Comparison of ENCODE assay signal across 2 cellular contexts in the genomic region with DNA sequence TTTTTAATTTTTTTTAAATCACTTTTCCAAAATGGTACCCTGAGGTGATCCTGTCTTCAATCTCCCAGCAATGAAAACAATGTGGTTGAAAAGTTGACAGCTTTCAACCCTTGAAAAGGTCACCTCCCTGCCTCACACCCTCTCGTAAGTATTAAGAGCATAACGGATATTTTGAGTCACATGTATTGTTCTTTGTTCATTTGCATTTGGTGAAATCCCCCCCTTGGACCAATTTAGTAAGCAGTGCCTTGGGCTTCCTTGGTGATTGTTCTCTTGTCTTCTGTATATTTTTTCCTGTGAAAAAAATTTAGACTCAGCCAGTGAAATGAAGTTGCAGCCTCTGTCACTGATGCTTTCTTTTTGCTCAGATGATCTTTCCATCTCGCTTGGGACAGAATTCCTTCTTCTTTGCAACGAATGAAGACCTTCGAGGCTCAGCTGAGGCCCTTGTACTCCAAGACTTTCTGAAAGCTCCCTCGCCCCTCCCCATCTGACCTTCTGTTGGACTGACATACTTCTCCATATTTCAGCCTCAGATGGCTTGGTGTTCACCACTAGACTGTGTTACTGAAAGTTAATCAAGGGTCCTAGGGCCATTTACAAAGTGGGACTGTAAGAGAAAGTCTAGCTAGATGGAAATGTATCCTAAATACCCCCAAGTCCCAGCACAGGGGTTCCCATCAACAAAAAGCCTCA.
TF ChIP-seq lines count a peak whose summit lies in the region.

No MANE protein-coding gene starts in this region.

TF ChIP-seq in SK-N-SH, 30 proteins besides CTCF, POLR2A, EP300 and RAD21 (continued from another document):
- TF ChIP-seq, protein P1, sequence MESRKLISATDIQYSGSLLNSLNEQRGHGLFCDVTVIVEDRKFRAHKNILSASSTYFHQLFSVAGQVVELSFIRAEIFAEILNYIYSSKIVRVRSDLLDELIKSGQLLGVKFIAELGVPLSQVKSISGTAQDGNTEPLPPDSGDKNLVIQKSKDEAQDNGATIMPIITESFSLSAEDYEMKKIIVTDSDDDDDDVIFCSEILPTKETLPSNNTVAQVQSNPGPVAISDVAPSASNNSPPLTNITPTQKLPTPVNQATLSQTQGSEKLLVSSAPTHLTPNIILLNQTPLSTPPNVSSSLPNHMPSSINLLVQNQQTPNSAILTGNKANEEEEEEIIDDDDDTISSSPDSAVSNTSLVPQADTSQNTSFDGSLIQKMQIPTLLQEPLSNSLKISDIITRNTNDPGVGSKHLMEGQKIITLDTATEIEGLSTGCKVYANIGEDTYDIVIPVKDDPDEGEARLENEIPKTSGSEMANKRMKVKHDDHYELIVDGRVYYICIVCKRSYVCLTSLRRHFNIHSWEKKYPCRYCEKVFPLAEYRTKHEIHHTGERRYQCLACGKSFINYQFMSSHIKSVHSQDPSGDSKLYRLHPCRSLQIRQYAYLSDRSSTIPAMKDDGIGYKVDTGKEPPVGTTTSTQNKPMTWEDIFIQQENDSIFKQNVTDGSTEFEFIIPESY (IDR thresholded peaks at IDR 0.05; ENCODE audit: borderline replicate concordance, low read depth), result no peak
TF ChIP-seq in SK-N-SH: peak in this region for 0.

TF ChIP-seq in SK-N-SH treated with all-trans-retinoic acid at 6 μM for 48 hours, 23 proteins besides CTCF, POLR2A, EP300 and RAD21 (continued from another document):
- TF ChIP-seq, protein P2, sequence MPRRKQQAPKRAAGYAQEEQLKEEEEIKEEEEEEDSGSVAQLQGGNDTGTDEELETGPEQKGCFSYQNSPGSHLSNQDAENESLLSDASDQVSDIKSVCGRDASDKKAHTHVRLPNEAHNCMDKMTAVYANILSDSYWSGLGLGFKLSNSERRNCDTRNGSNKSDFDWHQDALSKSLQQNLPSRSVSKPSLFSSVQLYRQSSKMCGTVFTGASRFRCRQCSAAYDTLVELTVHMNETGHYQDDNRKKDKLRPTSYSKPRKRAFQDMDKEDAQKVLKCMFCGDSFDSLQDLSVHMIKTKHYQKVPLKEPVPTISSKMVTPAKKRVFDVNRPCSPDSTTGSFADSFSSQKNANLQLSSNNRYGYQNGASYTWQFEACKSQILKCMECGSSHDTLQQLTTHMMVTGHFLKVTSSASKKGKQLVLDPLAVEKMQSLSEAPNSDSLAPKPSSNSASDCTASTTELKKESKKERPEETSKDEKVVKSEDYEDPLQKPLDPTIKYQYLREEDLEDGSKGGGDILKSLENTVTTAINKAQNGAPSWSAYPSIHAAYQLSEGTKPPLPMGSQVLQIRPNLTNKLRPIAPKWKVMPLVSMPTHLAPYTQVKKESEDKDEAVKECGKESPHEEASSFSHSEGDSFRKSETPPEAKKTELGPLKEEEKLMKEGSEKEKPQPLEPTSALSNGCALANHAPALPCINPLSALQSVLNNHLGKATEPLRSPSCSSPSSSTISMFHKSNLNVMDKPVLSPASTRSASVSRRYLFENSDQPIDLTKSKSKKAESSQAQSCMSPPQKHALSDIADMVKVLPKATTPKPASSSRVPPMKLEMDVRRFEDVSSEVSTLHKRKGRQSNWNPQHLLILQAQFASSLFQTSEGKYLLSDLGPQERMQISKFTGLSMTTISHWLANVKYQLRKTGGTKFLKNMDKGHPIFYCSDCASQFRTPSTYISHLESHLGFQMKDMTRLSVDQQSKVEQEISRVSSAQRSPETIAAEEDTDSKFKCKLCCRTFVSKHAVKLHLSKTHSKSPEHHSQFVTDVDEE (CRISPR knock-in tag; IDR thresholded peaks at IDR 0.05), result no peak
- no peak for TF ChIP-seq OSR1 (CRISPR knock-in tag; IDR thresholded peaks at IDR 0.05)
